ENCODE assay signal across 22 cellular contexts in genomic region chr6:168942646-168943045, GRCh38.
DNase-seq lines count a peak whose midpoint lies in the region; ATAC-seq, FAIRE-seq and TF ChIP-seq lines count a peak whose summit lies in the region.
"Had no signal": no experiment of that assay in that cellular context is flagged by ENCODE, and none has a peak within 500 bp of the region (broad histone marks: within the 10 kb centered on the region; RNA-seq: fewer than 3 reads in every experiment).

No MANE protein-coding gene starts in this region.

- no peak overlapping the region for H3K4me3 ChIP-seq in HepG2 (replicated peaks in 1 of 3; ENCODE audit: insufficient read depth in 1 of 3, low read depth in 2 of 3, low read length in 3 of 3)
- H3K4me3 ChIP-seq in right lobe of liver: no peak overlapping the region
- no peak overlapping the region for H3K4me3 ChIP-seq in SJCRH30
- H3K4me3 ChIP-seq in gastrocnemius medialis: no peak overlapping the region
- H3K4me3 ChIP-seq: A549; BLaER1 treated with 17β-estradiol and CSF1 and Interleukin-3, amounts not matched to agents 10 nM and 100 nM; GM12878 had no signal

- no peak for DNase-seq in HepG2 (ENCODE audit: low spot score)
- no peak for DNase-seq in right lobe of liver
- no peak for DNase-seq in SJCRH30
- no peak for DNase-seq in gastrocnemius medialis
- DNase-seq in DMS53 treated with DMSO at 0.1 percent for 48 hours (lab: John Stamatoyannopoulos, UW; ENCODE audit: unreplicated experiment): no peak
- DNase-seq: AML-193; Caco-2; Calu3; CD4-positive, alpha-beta T cell; CD8-positive, alpha-beta T cell; DMS79; DND-41; EL; GDM1 had no signal

- CTCF ChIA-PET in HepG2 (lab: Yijun Ruan, JAX; ENCODE audit: low intra/inter-chr PET ratio, low total read pairs): no interaction called here

- no peak for TF ChIP-seq RAD21 in HepG2 (CRISPR knock-in tag; IDR thresholded peaks at IDR 0.05)

- no peaks in the 10 kb centered on the region for H3K36me3 ChIP-seq in HepG2 (replicated peaks in 1 of 2; ENCODE audit: control insufficient read depth in 1 of 2, insufficient read depth in 2 of 2, low read length in 2 of 2)
- no peaks in the 10 kb centered on the region for H3K36me3 ChIP-seq in right lobe of liver
- no peaks in the 10 kb centered on the region for H3K36me3 ChIP-seq in SJCRH30
- no peaks in the 10 kb centered on the region for H3K36me3 ChIP-seq in gastrocnemius medialis
- H3K36me3 ChIP-seq: BLaER1 treated with 17β-estradiol and CSF1 and Interleukin-3, amounts not matched to agents 10 nM and 100 nM had no signal

- intact Hi-C loops in HepG2 (cut with micrococcal nuclease; ENCODE audit: unreplicated experiment): no loop called here
- intact Hi-C loops in right lobe of liver (cut with DNase I): no loop called here
- intact Hi-C loops in gastrocnemius medialis (cut with DNase I; ENCODE audit: low total_unique reads): no loop called here

- H3K79me2 ChIP-seq in HepG2 (ENCODE audit: insufficient read depth, low read length): no peaks in the 10 kb centered on the region

- no peak for TF ChIP-seq CTCF in HepG2 (CRISPR knock-in tag; IDR thresholded peaks at IDR 0.05)
- no peak for TF ChIP-seq CTCF in right lobe of liver (IDR thresholded peaks at IDR 0.05)
- TF ChIP-seq CTCF in gastrocnemius medialis (IDR thresholded peaks at IDR 0.05 in 4 of 5, conservative IDR thresholded peaks at IDR 0.05 in 1 of 5): no peak

- 38% methylated on average over 4 of the region's 13 CpGs for WGBS in HepG2 (ENCODE audit: low lambda C conversion rate)
- WGBS in right lobe of liver (ENCODE audit: insufficient coverage, low coverage, low lambda C conversion rate, missing lambda C conversion rate): 73% methylated on average over 9 of the region's 13 CpGs

- TF ChIP-seq EP300 in HepG2 (IDR thresholded peaks at IDR 0.05; ENCODE audit: low read depth in 2 of 2, low read length in 2 of 2) (no peak), HepG2 (CRISPR knock-in tag; IDR thresholded peaks at IDR 0.05; ENCODE audit: borderline replicate concordance) (no peak)

- ATAC-seq in HepG2: no peak
- ATAC-seq in right lobe of liver: no peak
- ATAC-seq in gastrocnemius medialis: no peak
- ATAC-seq: A549; CD8-positive, alpha-beta T cell; GM12878 had no signal

- H3K27me3 ChIP-seq in HepG2 (ENCODE audit: control insufficient read depth in 1 of 2, insufficient read depth in 2 of 2, low read length in 2 of 2) (peaks cover 3 to 51% of the 10 kb centered on the region in 2 experiments; a peak in 3 of 5 replicates), right lobe of liver (no peaks in the 10 kb centered on the region), SJCRH30 (no peaks in the 10 kb centered on the region), gastrocnemius medialis (peaks cover 0 to 3% (median 0%) of the 10 kb centered on the region in 3 donors)
- H3K27me3 ChIP-seq: BLaER1 treated with 17β-estradiol and CSF1 and Interleukin-3, amounts not matched to agents 10 nM and 100 nM had no signal

- FAIRE-seq in HepG2 (lab: Jason Lieb, UNC): no peak
- FAIRE-seq: A549, D721Med, GM12878, GM12892, GM18507 had no signal

- no TSS peak for BruUV-seq in HepG2 (replicated peaks; lab: Mats Ljungman, UMichigan)

- TF ChIP-seq POLR2A in HepG2 (IDR thresholded peaks at IDR 0.05; ENCODE audit: insufficient read depth in 1 of 2, low read depth in 2 of 2, low read length in 2 of 2) (no peak), right lobe of liver (IDR thresholded peaks at IDR 0.05) (no peak), gastrocnemius medialis (IDR thresholded peaks at IDR 0.05) (no peak)

- no peaks in the 10 kb centered on the region for H3K4me1 ChIP-seq in HepG2 (ENCODE audit: insufficient read depth, low read length)
- H3K4me1 ChIP-seq in right lobe of liver: no peaks in the 10 kb centered on the region
- peaks cover 19% of the 10 kb centered on the region for H3K4me1 ChIP-seq in SJCRH30
- H3K4me1 ChIP-seq in gastrocnemius medialis: peaks cover 18 to 24% of the 10 kb centered on the region in 2 donors
- H3K4me1 ChIP-seq: A549, Caco-2 had no signal

- in situ Hi-C loops in HepG2 (cut with HindIII; ENCODE audit: extremely low pct_ligation_motif_present, low pct_unique_long_range_greater_than_20kb): no loop called here
- in situ Hi-C loops in gastrocnemius medialis (cut with MboI; ENCODE audit: low sequenced_read_pairs in 4 of 4): no loop called here

- H3K9ac ChIP-seq in HepG2 (ENCODE audit: insufficient read depth, low read depth, low read length): no peak overlapping the region
- H3K9ac ChIP-seq: BLaER1 treated with 17β-estradiol and CSF1 and Interleukin-3, amounts not matched to agents 10 nM and 100 nM had no signal

- H2AFZ ChIP-seq in HepG2 (ENCODE audit: low read length): no peak overlapping the region

- no peaks in the 10 kb centered on the region for H4K20me1 ChIP-seq in HepG2 (ENCODE audit: insufficient read depth, low read length)
- H4K20me1 ChIP-seq: BLaER1 treated with 17β-estradiol and CSF1 and Interleukin-3, amounts not matched to agents 10 nM and 100 nM had no signal

- POLR2A ChIA-PET in HepG2 (lab: Yijun Ruan, JAX): no interaction called here

- H3K9me3 ChIP-seq in HepG2 (ENCODE audit: low read length): no peaks in the 10 kb centered on the region
- H3K9me3 ChIP-seq in right lobe of liver: no peaks in the 10 kb centered on the region
- H3K9me3 ChIP-seq in SJCRH30 (replicated peaks): no peaks in the 10 kb centered on the region
- H3K9me3 ChIP-seq in gastrocnemius medialis: no peaks in the 10 kb centered on the region
- H3K9me3 ChIP-seq: A549; BLaER1 treated with 17β-estradiol and CSF1 and Interleukin-3, amounts not matched to agents 10 nM and 100 nM; Caco-2 had no signal

- H3K4me2 ChIP-seq in HepG2 (ENCODE audit: low read depth, low read length): no peak overlapping the region
- H3K4me2 ChIP-seq: A549; BLaER1 treated with 17β-estradiol and CSF1 and Interleukin-3, amounts not matched to agents 10 nM and 100 nM had no signal

- H3K27ac ChIP-seq in HepG2 (ENCODE audit: extremely low read length, insufficient read depth, low read length): no peak overlapping the region
- H3K27ac ChIP-seq in right lobe of liver: no peak overlapping the region
- H3K27ac ChIP-seq in SJCRH30: peak overlapping the region; percentile 18; the same call in 1 of the 2 replicates
- H3K27ac ChIP-seq in gastrocnemius medialis: no peak overlapping the region
- H3K27ac ChIP-seq: 22Rv1; A549; BLaER1 treated with 17β-estradiol and CSF1 and Interleukin-3, amounts not matched to agents 10 nM and 100 nM; C4-2B had no signal

TF ChIP-seq in HepG2, 621 proteins besides CTCF, POLR2A, EP300 and RAD21:
- no peak for TF ChIP-seq HDAC2 (CRISPR knock-in tag; IDR thresholded peaks at IDR 0.05)
- TF ChIP-seq ZNF10 (CRISPR knock-in tag; IDR thresholded peaks at IDR 0.05; ENCODE audit: borderline replicate concordance, low read depth): 0 out of 2 replicates have a peak, but pooled peaks have one; percentile 20
